In the genomic region with DNA sequence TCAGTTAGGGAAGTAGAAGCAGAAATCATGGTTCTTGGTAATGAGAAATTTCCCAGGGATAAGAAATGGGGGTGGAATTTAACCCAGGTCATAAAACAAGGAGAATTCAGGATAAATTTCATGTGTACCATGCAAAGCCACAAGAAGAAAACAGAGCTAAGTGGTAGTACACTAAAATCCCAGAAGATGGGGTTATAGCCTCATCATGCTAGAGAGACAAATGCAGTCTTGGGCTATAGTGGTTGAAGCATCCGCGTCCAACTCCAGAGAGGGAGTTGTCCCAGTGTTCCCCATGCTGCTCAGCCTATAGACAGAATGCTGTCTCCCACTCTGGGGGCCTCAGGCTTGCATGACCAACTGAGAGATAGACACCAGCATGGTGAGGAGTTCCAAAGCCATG, we compare ENCODE assay signal across 9 cellular contexts. TPM values are rescaled to one million over a fixed set of nuclear protein-coding genes. Genes with fewer than 3 reads are reported as not detected.
DNase-seq lines count a peak whose midpoint lies in the region; ATAC-seq, FAIRE-seq and TF ChIP-seq lines count a peak whose summit lies in the region.
"Had no signal": no experiment of that assay in that cellular context is flagged by ENCODE, and none has a peak within 500 bp of the region (broad histone marks: within the 10 kb centered on the region; RNA-seq: fewer than 3 reads in every experiment).

No MANE protein-coding gene starts in this region.

- H3K36me3 ChIP-seq in BJ (ENCODE audit: control insufficient read depth, insufficient read depth, low read length), result no peaks in the 10 kb centered on the region

- in situ Hi-C loops in T47D (cut with HindIII; ENCODE audit: low pct_unique_long_range_greater_than_20kb, low sequenced_read_pairs), result no loop called here

- no peak overlapping the region for H3K4me3 ChIP-seq in BJ (ENCODE audit: low read depth, low read length)

- CTCF ChIA-PET in BJ (lab: Yijun Ruan, JAX), result interaction anchor here (0.9 to 4.3 kb wide), 16 partner anchors 9 to 270 kb away, joined by 3 to 103 read pairs (median 4); partner anchors contain the start of gene MED12L

- FAIRE-seq in GM19239 (lab: Jason Lieb, UNC), result no peak

- H3K27me3 ChIP-seq in BJ (ENCODE audit: control insufficient read depth, insufficient read depth, low read length), result no peaks in the 10 kb centered on the region; the same call in 1 of the 2 replicates

- POLR2A ChIA-PET in BJ (lab: Charles Lee), result no interaction called here

- ATAC-seq in GM21825 (IDR thresholded peaks at IDR 0.05; ENCODE audit: unreplicated experiment), result no peak

- DNase-seq in BJ (ENCODE audit: low read depth) (no peak), T47D (ENCODE audit: low read depth in 1 of 2, low spot score in 1 of 2) (peak; percentile 14 to 72), lung microvascular endothelial cell (ENCODE audit: low read depth in 2 of 2) (peak; percentile 10 to 50), GM19239 (ENCODE audit: insufficient read length, low spot score) (no peak), NCI-H1105 treated with DMSO at 0.1 percent for 48 hours (lab: John Stamatoyannopoulos, UW) (no peak)
- DNase-seq in activated CD4-positive, alpha-beta T cell treated with anti-CD3 and anti-CD28 coated beads for 48 hours, result no peak
- DNase-seq: stimulated activated CD4-positive, alpha-beta T cell treated with anti-CD3 and anti-CD28 coated beads, Interleukin-15, amount 100 ng/mL, for 24 hours had no signal

- TF ChIP-seq CTCF in BJ (IDR thresholded peaks at IDR 0.05; ENCODE audit: insufficient read depth, low read depth, low read length) (peak; percentile 60), LNCAP (IDR thresholded peaks at IDR 0.05) (0 out of 2 replicates have a peak, but pooled peaks have one; percentile 19)

RNA-seq across cellular contexts. Expression of gene CLRN1, which starts 36.2 kb away (rescaled TPM):
- not detected in 2 replicates for polyA plus RNA-seq in BJ (2011; rRNA removed)
- polyA minus RNA-seq in BJ (2011; rRNA and poly(A)+ RNA removed), result not detected in 2 replicates
- not detected in 2 replicates for total RNA-seq in lung microvascular endothelial cell

Comparison
In these comparisons a context has a peak if more than half of its experiments do, and no peak if none do; other contexts are left out.
1. DNase-seq: peak in T47D (2 of 2) and lung microvascular endothelial cell (2 of 2); none in BJ (single experiment), activated CD4-positive, alpha-beta T cell treated with anti-CD3 and anti-CD28 coated beads for 48 hours (single experiment), GM19239 (single experiment) and NCI-H1105 treated with DMSO at 0.1 percent for 48 hours (single experiment).